In genomic region chr14:56197150-56197549, GRCh38 we compare ENCODE assay signal across 1 cellular context.
A peak's percentile ranks its signal among the peaks of the same experiment; 100 is the strongest.
TF ChIP-seq lines count a peak whose summit lies in the region.

No MANE protein-coding gene starts in this region.

TF ChIP-seq in HepG2, 621 proteins besides CTCF, POLR2A, EP300 and RAD21:
- TF ChIP-seq MAFK (conservative IDR thresholded peaks at IDR 0.05 in 1 of 2, IDR thresholded peaks at IDR 0.05 in 1 of 2; ENCODE audit: low read length in 2 of 2) (peak; percentile 31 to 72; a peak in 3 of 4 replicates), MAFF (IDR thresholded peaks at IDR 0.05; ENCODE audit: low read depth, low read length) (peak; percentile 37), GATAD2A (CRISPR knock-in tag; IDR thresholded peaks at IDR 0.05) (no peak)
